1 cellular context compared by ENCODE assay signal in genomic region chr20:32639284-32639683, GRCh38.
TF ChIP-seq lines count a peak whose summit lies in the region.

No MANE protein-coding gene starts in this region.

TF ChIP-seq in GM23338, 12 proteins besides CTCF, POLR2A, EP300 and RAD21 (continued from another document):
- TF ChIP-seq ZNF462 (CRISPR knock-in tag; IDR thresholded peaks at IDR 0.05) (no peak), STAT1 (IDR thresholded peaks at IDR 0.05; ENCODE audit: unreplicated experiment) (no peak), CREB1 (CRISPR knock-in tag; IDR thresholded peaks at IDR 0.05; ENCODE audit: low read depth) (no peak), EZH2 (IDR thresholded peaks at IDR 0.05; ENCODE audit: low read depth, unreplicated experiment) (no peak), REST (IDR thresholded peaks at IDR 0.05; ENCODE audit: unreplicated experiment) (no peak), JUNB (IDR thresholded peaks at IDR 0.05; ENCODE audit: unreplicated experiment) (no peak)
